7 cellular contexts compared by ENCODE assay signal in the genomic region with DNA sequence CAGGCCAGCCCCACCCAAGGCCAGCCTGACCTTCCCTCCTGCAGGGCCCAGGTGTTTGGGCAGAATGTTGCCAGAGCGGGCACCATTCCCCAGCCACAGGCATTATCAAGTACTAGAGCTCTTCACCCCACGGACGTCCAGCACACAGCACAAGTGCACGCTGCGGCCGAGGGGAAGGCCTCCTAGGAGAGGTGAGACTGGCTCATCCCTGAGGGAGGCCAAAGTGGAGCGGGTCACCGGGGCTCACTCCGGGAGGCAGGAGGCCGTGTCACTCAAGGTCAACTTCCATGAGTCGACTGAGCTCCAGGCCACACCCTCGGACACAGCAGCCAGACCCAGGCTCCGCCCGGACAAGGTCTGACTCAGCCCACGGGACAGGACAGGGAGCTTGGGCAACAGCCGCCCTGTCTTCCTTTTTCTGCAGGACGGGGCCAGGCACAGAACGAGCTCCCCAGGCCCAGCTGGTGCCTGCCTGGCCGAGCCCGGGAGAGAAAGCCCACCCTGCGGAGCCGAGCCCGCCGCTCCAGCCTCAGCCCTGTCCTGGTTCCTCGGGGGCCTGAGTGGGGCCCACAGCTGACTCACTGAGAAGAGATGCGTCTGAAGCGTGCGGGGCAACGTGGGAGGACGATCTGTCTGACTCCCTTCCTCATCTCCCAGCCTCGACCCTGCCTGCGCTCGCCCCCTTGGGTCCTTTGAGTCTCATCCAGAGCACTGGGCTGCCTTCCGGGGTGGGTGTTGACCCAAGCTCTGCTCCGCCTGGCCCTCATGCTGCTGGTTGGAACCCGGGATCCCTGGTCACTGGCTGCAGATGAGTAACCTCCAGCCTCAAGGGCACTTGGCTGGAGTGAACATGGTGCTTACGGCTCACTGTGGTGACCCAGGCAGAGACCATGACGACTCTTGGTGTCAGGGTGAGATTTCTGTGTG. TPM values are rescaled to one million over a fixed set of nuclear protein-coding genes. Genes with fewer than 3 reads are reported as not detected.
DNase-seq lines count a peak whose midpoint lies in the region; ATAC-seq and TF ChIP-seq lines count a peak whose summit lies in the region.

No MANE protein-coding gene starts in this region.

- H3K9me3 ChIP-seq in body of pancreas (no peaks in the 10 kb centered on the region), transverse colon (no peaks in the 10 kb centered on the region)

- DNase-seq in HuH-7.5 (ENCODE audit: low spot score) (peak; percentile 100), body of pancreas (peak; percentile 73 to 91 (median 84)), kidney glomerular epithelial cell (lab: John Stamatoyannopoulos, UW) (peak; percentile 65), transverse colon (peak; percentile 91), NCI-H146 treated with DMSO at 0.1 percent for 48 hours (lab: John Stamatoyannopoulos, UW; ENCODE audit: unreplicated experiment) (no peak), GF-D8 (lab: John Stamatoyannopoulos, UW) (no peak)
- DNase-seq in NK-92 treated with Interleukin-12 subunit alpha and Interleukin-12 subunit beta, amount 100 ng/mL, for 24 hours (lab: John Stamatoyannopoulos, UW), result no peak

- no peaks in the 10 kb centered on the region for H3K36me3 ChIP-seq in body of pancreas (replicated peaks in 1 of 2; ENCODE audit: insufficient read depth in 1 of 2, low read depth in 2 of 2)
- no peaks in the 10 kb centered on the region for H3K36me3 ChIP-seq in transverse colon

- H3K27me3 ChIP-seq in body of pancreas, result no peaks in the 10 kb centered on the region
- H3K27me3 ChIP-seq in transverse colon, result no peaks in the 10 kb centered on the region

- H3K27ac ChIP-seq in body of pancreas, result peak overlapping the region; percentile 39 to 80 (median 78)
- peak overlapping the region; percentile 76 to 87 (median 78) for H3K27ac ChIP-seq in transverse colon

- no peak for TF ChIP-seq EP300 in transverse colon (IDR thresholded peaks at IDR 0.05; ENCODE audit: low read depth)

- no peak for TF ChIP-seq CTCF in body of pancreas (IDR thresholded peaks at IDR 0.05)
- no peak for TF ChIP-seq CTCF in transverse colon (IDR thresholded peaks at IDR 0.05)

- H3K4me3 ChIP-seq in body of pancreas (no peak overlapping the region), transverse colon (peak overlapping the region in 1 of 4 donors; percentile 10)

- intact Hi-C loops in body of pancreas (cut with DNase I) (no loop called here), transverse colon (cut with DNase I; ENCODE audit: low total_unique reads) (no loop called here)

- peak; percentile 75 for ATAC-seq in body of pancreas

- TF ChIP-seq POLR2A in body of pancreas (IDR thresholded peaks at IDR 0.05) (peak in 2 of 3 donors; percentile 14 to 41), transverse colon (IDR thresholded peaks at IDR 0.05) (no peak)

- H3K4me1 ChIP-seq in body of pancreas (peaks cover 27% of the 10 kb centered on the region), transverse colon (peaks cover 16 to 51% (median 45%) of the 10 kb centered on the region in 4 donors)

- in situ Hi-C loops in transverse colon (cut with MboI; ENCODE audit: low pct_ligation_motif_present in 1 of 4, low pct_unique_long_range_greater_than_20kb in 1 of 4, low sequenced_read_pairs in 3 of 4), result no loop called here

- WGBS in body of pancreas, 2 donors, result 58 to 94% methylated on average over 3 to 36 of the region's 38 CpGs
- 20 to 60% methylated on average over 2 to 36 of the region's 38 CpGs for WGBS in transverse colon (ENCODE audit: low coverage in 1 of 2), 2 donors

RNA-seq across cellular contexts. Expression of gene SLC49A3, which starts 1.6 kb away (rescaled TPM):
- total RNA-seq in body of pancreas (1 to 10 TPM; 8.0 to 8.2 TPM), transverse colon (10 to 100 TPM in 2 of 4 donors, 1 to 10 TPM in 2; 1.2 to 17.6 (median 9.2) TPM)

RNA-seq across cellular contexts. Expression of gene MYL5, which starts 13.0 kb away (rescaled TPM):
- total RNA-seq in body of pancreas (1 to 10 TPM; 3.0 to 6.0 TPM), transverse colon (100 to 1,000 TPM in 1 of 4 donors, 10 to 100 TPM in 3; 20.3 to 199 (median 33.4) TPM)

RNA-seq across cellular contexts. Expression of gene ATP5ME, which starts 13.2 kb away (rescaled TPM):
- total RNA-seq in body of pancreas, result 10 to 100 TPM; 20.2 to 37.9 TPM
- 100 to 1,000 TPM in 2 of 4 donors, 10 to 100 TPM in 1, not detected in 1; 52.0 to 152 (median 148) TPM for total RNA-seq in transverse colon

RNA-seq across cellular contexts. Expression of gene PCGF3, which starts 18.3 kb away (rescaled TPM):
- 10 to 100 TPM; 16.8 to 31.1 TPM for total RNA-seq in body of pancreas
- 100 to 1,000 TPM in 2 of 4 donors, 10 to 100 TPM in 2; 56.5 to 256 (median 97.2) TPM for total RNA-seq in transverse colon

Comparison
In these comparisons a context has a peak if more than half of its experiments do, and no peak if none do; other contexts are left out.
1. DNase-seq: peak in HuH-7.5 (single experiment), body of pancreas (4 of 4), kidney glomerular epithelial cell (single experiment) and transverse colon (single experiment); none in NCI-H146 treated with DMSO at 0.1 percent for 48 hours (single experiment), NK-92 treated with Interleukin-12 subunit alpha and Interleukin-12 subunit beta, amount 100 ng/mL, for 24 hours (single experiment) and GF-D8 (single experiment).